In genomic region chr15:63600646-63601025, GRCh38 we compare ENCODE assay signal across 1 cellular context.
A peak's percentile ranks its signal among the peaks of the same experiment; 100 is the strongest.
TF ChIP-seq lines count a peak whose summit lies in the region.

No MANE protein-coding gene starts in this region.

TF ChIP-seq in GM12878, 131 proteins besides CTCF, POLR2A, EP300 and RAD21 (continued from another document and continues in another):
- no peak for TF ChIP-seq E4F1 (IDR thresholded peaks at IDR 0.05; ENCODE audit: borderline replicate concordance, partially characterized antibody)
- TF ChIP-seq TCF7 (IDR thresholded peaks at IDR 0.05; ENCODE audit: borderline replicate concordance): no peak
- peak; percentile 69 for TF ChIP-seq CREB1 (IDR thresholded peaks at IDR 0.05; ENCODE audit: low read depth)
- TF ChIP-seq YY1 (IDR thresholded peaks at IDR 0.05; ENCODE audit: low read depth, low read length): peak; percentile 94
- no peak for TF ChIP-seq JUNB (IDR thresholded peaks at IDR 0.05)
- no peak for TF ChIP-seq CHD1 (IDR thresholded peaks at IDR 0.05; ENCODE audit: low read depth, low read length)
- no peak for TF ChIP-seq ATF7 (IDR thresholded peaks at IDR 0.05; ENCODE audit: low read depth)
- TF ChIP-seq MAX (IDR thresholded peaks at IDR 0.05; ENCODE audit: low read depth, low read length): peak; percentile 95
- no peak for TF ChIP-seq PBX3 (IDR thresholded peaks at IDR 0.05; ENCODE audit: insufficient replicate concordance, low read depth, low read length)
- TF ChIP-seq MYC (IDR thresholded peaks at IDR 0.05; ENCODE audit: insufficient read depth, insufficient read length, insufficient replicate concordance, low read length, severe bottlenecking): peak; percentile 89
- TF ChIP-seq MEF2B (IDR thresholded peaks at IDR 0.05; ENCODE audit: partially characterized antibody, poor library complexity, severe bottlenecking): no peak
- TF ChIP-seq ASH2L (IDR thresholded peaks at IDR 0.05; ENCODE audit: borderline replicate concordance, low read depth): no peak
- 0 out of 2 replicates have a peak, but pooled peaks have one; percentile 14 for TF ChIP-seq MEF2A (IDR thresholded peaks at IDR 0.05; ENCODE audit: insufficient read depth, low read depth, low read length)
- TF ChIP-seq ZBED1 (IDR thresholded peaks at IDR 0.05; ENCODE audit: borderline replicate concordance): no peak
- TF ChIP-seq IRF4 (IDR thresholded peaks at IDR 0.05; ENCODE audit: low read depth, low read length): no peak
- no peak; the same call in 1 of the 2 replicates for TF ChIP-seq BCLAF1 (IDR thresholded peaks at IDR 0.05)
- TF ChIP-seq RBBP5 (conservative IDR thresholded peaks at IDR 0.05): no peak
- TF ChIP-seq RELB (IDR thresholded peaks at IDR 0.05; ENCODE audit: low read depth): no peak
- no peak for TF ChIP-seq E2F8 (IDR thresholded peaks at IDR 0.05; ENCODE audit: low read depth, partially characterized antibody)
- TF ChIP-seq E2F4 (IDR thresholded peaks at IDR 0.05; ENCODE audit: low read depth, low read length): no peak
- TF ChIP-seq STAT1 (conservative IDR thresholded peaks at IDR 0.05): no peak
- TF ChIP-seq CEBPB (IDR thresholded peaks at IDR 0.05; ENCODE audit: borderline replicate concordance in 1 of 2, low read depth in 2 of 2, low read length in 2 of 2): no peak
- TF ChIP-seq RCOR1 (conservative IDR thresholded peaks at IDR 0.05; ENCODE audit: low read depth, low read length): no peak
- TF ChIP-seq SREBF1 (IDR thresholded peaks at IDR 0.05; ENCODE audit: low read length): no peak
- peak; percentile 88; the same call in 1 of the 2 replicates for TF ChIP-seq BACH1 (IDR thresholded peaks at IDR 0.05; ENCODE audit: borderline replicate concordance)
- no peak for TF ChIP-seq MLLT1 (IDR thresholded peaks at IDR 0.05)
- no peak for TF ChIP-seq CBX3 (IDR thresholded peaks at IDR 0.05; ENCODE audit: borderline replicate concordance, low read depth)
- TF ChIP-seq TARDBP (IDR thresholded peaks at IDR 0.05; ENCODE audit: borderline replicate concordance): no peak
- no peak for TF ChIP-seq FOXM1 (IDR thresholded peaks at IDR 0.05; ENCODE audit: low read depth, low read length)
- TF ChIP-seq SP1 (IDR thresholded peaks at IDR 0.05; ENCODE audit: low read depth, low read length): no peak
- TF ChIP-seq HSF1 (IDR thresholded peaks at IDR 0.05; ENCODE audit: low read depth, low read length): no peak
- no peak for TF ChIP-seq ZZZ3 (IDR thresholded peaks at IDR 0.05; ENCODE audit: control insufficient read depth, insufficient read length, low read depth)
- TF ChIP-seq ELK1 (IDR thresholded peaks at IDR 0.05; ENCODE audit: low read depth, low read length): no peak
- TF ChIP-seq BCL11A (IDR thresholded peaks at IDR 0.05; ENCODE audit: low read depth, low read length): no peak
- peak; percentile 14 for TF ChIP-seq USF1 (IDR thresholded peaks at IDR 0.05; ENCODE audit: borderline replicate concordance, extremely low read length, insufficient read depth, low read depth, low read length)
- TF ChIP-seq ZBTB11 (CRISPR knock-in tag; IDR thresholded peaks at IDR 0.05): no peak
- TF ChIP-seq MXI1 (IDR thresholded peaks at IDR 0.05; ENCODE audit: low read depth, low read length): peak; percentile 91
